Comparison of ENCODE assay signal across 8 cellular contexts in genomic region chr5:102755691-102756371, GRCh38. TPM values are rescaled to one million over a fixed set of nuclear protein-coding genes. Genes with fewer than 3 reads are reported as not detected.
DNase-seq lines count a peak whose midpoint lies in the region; ATAC-seq and TF ChIP-seq lines count a peak whose summit lies in the region.

No MANE protein-coding gene starts in this region.

- no peaks in the 10 kb centered on the region for H3K27me3 ChIP-seq in lower lobe of right lung (ENCODE audit: low read depth)

- H3K36me3 ChIP-seq in lower lobe of right lung = no peaks in the 10 kb centered on the region

- peak; percentile 11 for TF ChIP-seq CTCF in lower lobe of right lung (IDR thresholded peaks at IDR 0.05)

- H3K27ac ChIP-seq in lower lobe of right lung = peak overlapping the region; percentile 73

- intact Hi-C loops in lower lobe of right lung (cut with DNase I) = no loop called here

- peak overlapping the region; percentile 68 for H3K4me3 ChIP-seq in lower lobe of right lung

- peak; percentile 82 for ATAC-seq in GM18861 (IDR thresholded peaks at IDR 0.05; ENCODE audit: unreplicated experiment)
- peak; percentile 77 for ATAC-seq in HG03095 (IDR thresholded peaks at IDR 0.05; ENCODE audit: unreplicated experiment)
- peak; percentile 89 to 90 for ATAC-seq in lower lobe of right lung

- in situ Hi-C loops in ACHN (cut with HindIII; ENCODE audit: low pct_ligation_motif_present, low pct_unique_long_range_greater_than_20kb, low sequenced_read_pairs) = no loop called here

- H3K9me3 ChIP-seq in lower lobe of right lung = no peaks in the 10 kb centered on the region

- DNase-seq in ACHN (peak; percentile 87), NCI-H345 treated with DMSO at 0.1 percent for 48 hours (lab: John Stamatoyannopoulos, UW; ENCODE audit: unreplicated experiment) (peak; percentile 64), dedifferentiated amniotic fluid mesenchymal stem cell (ENCODE audit: extremely low spot score) (peak; percentile 78), lower lobe of right lung (peak; percentile 82)
- peak; percentile 53 for DNase-seq in activated CD4-positive, alpha-beta T cell treated with anti-CD3 and anti-CD28 coated beads for 1 hour
- peak; percentile 53 to 80 (median 54) for DNase-seq in stimulated activated CD4-positive, alpha-beta T cell treated with anti-CD3 and anti-CD28 coated beads, TNF-alpha, amount 100 ng/mL, for 24 hours (ENCODE audit: low read depth in 3 of 3)

- peaks cover 39% of the 10 kb centered on the region for H3K4me1 ChIP-seq in lower lobe of right lung

RNA-seq across cellular contexts. Expression of gene PAM, which starts 0.7 kb away (rescaled TPM):
- 171 TPM for total RNA-seq in lower lobe of right lung

Comparison
In these comparisons a context has a peak if more than half of its experiments do, and no peak if none do; other contexts are left out.
1. Peak in every context shown above with its lines: DNase-seq, ATAC-seq, H3K4me3 ChIP-seq and H3K27ac ChIP-seq.